Comparison of ENCODE assay signal across 13 cellular contexts in the genomic region with DNA sequence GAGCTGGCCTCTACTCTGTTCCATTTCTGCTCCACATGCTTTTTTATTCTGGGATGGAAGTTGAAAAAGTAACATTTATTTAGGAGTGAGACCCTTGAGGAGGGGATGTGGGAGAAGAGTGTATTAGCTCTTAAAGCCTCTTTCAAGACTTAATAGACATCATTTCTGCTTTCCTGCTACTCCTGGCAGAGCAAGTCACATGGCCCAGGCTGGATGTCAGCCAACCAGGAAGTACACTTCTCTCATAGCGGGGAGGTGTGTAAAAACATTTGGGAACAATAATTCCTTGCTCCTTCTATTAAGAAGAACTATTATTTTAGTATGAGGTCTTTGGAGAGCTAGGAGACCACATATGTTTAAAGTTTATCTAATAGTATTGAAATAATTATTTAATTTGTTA. TPM values are rescaled to one million over a fixed set of nuclear protein-coding genes. Genes with fewer than 3 reads are reported as not detected.
DNase-seq lines count a peak whose midpoint lies in the region; FAIRE-seq and TF ChIP-seq lines count a peak whose summit lies in the region.
"Had no signal": no experiment of that assay in that cellular context is flagged by ENCODE, and none has a peak within 500 bp of the region (broad histone marks: within the 10 kb centered on the region; RNA-seq: fewer than 3 reads in every experiment).

No MANE protein-coding gene starts in this region.

- no peak for FAIRE-seq in keratinocyte (lab: Jason Lieb, UNC)
- FAIRE-seq: HepG2 had no signal

- no peak for TF ChIP-seq CTCF in keratinocyte (optimal IDR thresholded peaks at IDR 0.05 in 1 of 3, IDR thresholded peaks at IDR 0.05 in 1 of 3, conservative IDR thresholded peaks at IDR 0.05 in 1 of 3; ENCODE audit: extremely low read depth in 1 of 3, insufficient read depth in 2 of 3, low read length in 3 of 3)

- no peaks in the 10 kb centered on the region for H3K36me3 ChIP-seq in keratinocyte (ENCODE audit: control insufficient read depth in 2 of 2, extremely low read depth in 1 of 2, insufficient read depth in 2 of 2, low read length in 2 of 2)

- in situ Hi-C loops in ACHN (cut with HindIII; ENCODE audit: low pct_ligation_motif_present, low pct_unique_long_range_greater_than_20kb, low sequenced_read_pairs) (no loop called here), SK-MEL-5 (cut with HindIII; ENCODE audit: low pct_unique_long_range_greater_than_20kb, low sequenced_read_pairs) (no loop called here)

- no peaks in the 10 kb centered on the region for H3K27me3 ChIP-seq in keratinocyte (ENCODE audit: control insufficient read depth, extremely low read depth, insufficient read depth, low read length)

- H3K4me2 ChIP-seq in keratinocyte (ENCODE audit: control insufficient read depth, extremely low read depth, insufficient read depth, low read depth, low read length), result no peak overlapping the region

- H3K9ac ChIP-seq in keratinocyte (ENCODE audit: control insufficient read depth, extremely low read depth, insufficient read depth, low read length), result no peak overlapping the region

- H4K20me1 ChIP-seq in keratinocyte (ENCODE audit: control insufficient read depth, extremely low read depth, insufficient read depth, low read length), result no peaks in the 10 kb centered on the region

- dilution Hi-C loops in keratinocyte (cut with MboI; ENCODE audit: extremely low pct_ligation_motif_present, low sequenced_read_pairs), result no loop called here

- no peak overlapping the region for H3K27ac ChIP-seq in keratinocyte (ENCODE audit: control insufficient read depth, insufficient read depth, low read length)

- H3K9me3 ChIP-seq in keratinocyte (ENCODE audit: control insufficient read depth, low read depth, low read length), result no peaks in the 10 kb centered on the region

- no peak overlapping the region for H3K4me3 ChIP-seq in keratinocyte (ENCODE audit: control insufficient read depth in 2 of 3, extremely low read depth in 1 of 3, insufficient read depth in 2 of 3, low read depth in 1 of 3, low read length in 3 of 3)

- H3K79me2 ChIP-seq in keratinocyte (ENCODE audit: control insufficient read depth, insufficient read depth, low read length), result no peaks in the 10 kb centered on the region

- H2AFZ ChIP-seq in keratinocyte (ENCODE audit: control insufficient read depth, low read length), result peak overlapping the region; percentile 15

- no peaks in the 10 kb centered on the region for H3K9me1 ChIP-seq in keratinocyte (ENCODE audit: control insufficient read depth, extremely low read depth, insufficient read depth, low read length)

- no peaks in the 10 kb centered on the region for H3K4me1 ChIP-seq in keratinocyte (ENCODE audit: control insufficient read depth, extremely low read depth, insufficient read depth, low read length)

- DNase-seq in ACHN, result peak; percentile 2
- DNase-seq in HCEC 1CT, result peak; percentile 26
- peak; percentile 25 for DNase-seq in SK-MEL-5 (ENCODE audit: low read depth, low spot score)
- DNase-seq in keratinocyte (ENCODE audit: low read depth, low spot score), result no peak
- no peak for DNase-seq in stimulated activated CD8-positive, alpha-beta memory T cell treated with anti-CD3 and anti-CD28 coated beads, Interleukin-4, amount 100 ng/mL, for 48 hours
- no peak for DNase-seq in activated CD4-positive, alpha-beta T cell treated with anti-CD3 and anti-CD28 coated beads for 1 hour
- DNase-seq in RKO (ENCODE audit: low spot score), result no peak
- DNase-seq in SIG-M5 treated with dmso at 0.1 percent for 504 hours (lab: John Stamatoyannopoulos, UW; ENCODE audit: unreplicated experiment), result no peak
- DNase-seq: activated CD8-positive, alpha-beta memory T cell treated with anti-CD3 and anti-CD28 coated beads, Interleukin-2, amount 10 ng/mL, durations not matched to agents 7 days and 5 days; stimulated activated CD4-positive, alpha-beta T cell treated with anti-CD3 and anti-CD28 coated beads, Interleukin-4, amount 100 ng/mL, for 4 hours had no signal

RNA-seq across cellular contexts. Expression of gene FAM216B, which starts 40.6 kb away (rescaled TPM):
- 0.03 TPM in 1 of 2 replicates, not detected in the other for total RNA-seq in SK-MEL-5 (2014; rRNA removed; shearing (Covaris generic))
- polyA plus RNA-seq in SK-MEL-5 (2015; cell fraction: cytosol; rRNA removed), result not detected in 2 replicates
- polyA plus RNA-seq in SK-MEL-5 (2015; cell fraction: nucleus; rRNA removed), result not detected in 2 replicates
- not detected in 3 replicates for polyA plus RNA-seq in keratinocyte
- not detected for polyA plus RNA-seq in keratinocyte (2011; ENCODE audit: low read depth)
- polyA plus RNA-seq in keratinocyte (2011; cell fraction: cytosol; rRNA removed), result not detected in 2 replicates
- polyA plus RNA-seq in keratinocyte (2011; cell fraction: nucleus; rRNA removed), result not detected in 2 replicates
- polyA plus RNA-seq in keratinocyte (2012; ENCODE audit: low replicate concordance), result not detected in 2 replicates
- not detected in 3 replicates for polyA minus RNA-seq in keratinocyte
- not detected for polyA minus RNA-seq in keratinocyte (2011; cell fraction: cytosol; rRNA and poly(A)+ RNA removed)
- not detected in 2 replicates for polyA minus RNA-seq in keratinocyte (2011; cell fraction: nucleus; rRNA and poly(A)+ RNA removed)
- total RNA-seq: activated CD8-positive, alpha-beta memory T cell treated with anti-CD3 and anti-CD28 coated beads, Interleukin-2, amount 10 ng/mL, durations not matched to agents 7 days and 5 days; HepG2; urinary bladder had no signal
- polyA plus RNA-seq: HepG2, neural cell, urinary bladder had no signal

Comparison
In these comparisons a context has a peak if more than half of its experiments do, and no peak if none do; other contexts are left out.
1. DNase-seq: peak in ACHN (single experiment), HCEC 1CT (single experiment) and SK-MEL-5 (single experiment); none in keratinocyte (single experiment), stimulated activated CD8-positive, alpha-beta memory T cell treated with anti-CD3 and anti-CD28 coated beads, Interleukin-4, amount 100 ng/mL, for 48 hours (single experiment), activated CD4-positive, alpha-beta T cell treated with anti-CD3 and anti-CD28 coated beads for 1 hour (single experiment), RKO (single experiment) and SIG-M5 treated with dmso at 0.1 percent for 504 hours (single experiment).